25 cellular contexts compared by ENCODE assay signal in the genomic region with DNA sequence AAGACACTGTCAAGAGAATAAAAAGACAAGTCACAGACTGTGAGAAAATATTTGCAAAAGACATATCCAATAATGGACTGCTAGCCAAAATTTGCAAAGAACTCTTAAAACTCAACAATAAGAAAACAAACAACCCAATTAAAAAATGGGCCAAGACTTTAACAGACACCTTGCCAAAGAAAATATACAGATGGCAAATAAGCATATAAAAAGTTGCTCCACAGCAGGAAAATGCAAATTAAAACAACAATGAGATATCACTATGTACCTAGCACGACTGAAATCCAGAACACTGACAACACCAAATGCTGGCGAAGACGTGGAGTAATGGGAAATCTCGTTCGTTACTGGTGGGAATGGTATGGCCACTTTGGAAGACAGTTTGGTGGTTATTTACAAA.
"Had no signal": no experiment of that assay in that cellular context is flagged by ENCODE, and none has a peak within 500 bp of the region (broad histone marks: within the 10 kb centered on the region; RNA-seq: fewer than 3 reads in every experiment).

No MANE protein-coding gene starts in this region.

- H3K27ac ChIP-seq: neutrophil, pancreas, psoas muscle, right lobe of liver, sigmoid colon, stomach, thoracic aorta, thyroid gland, tibial nerve, upper lobe of left lung, vagina had no signal

- ATAC-seq: naive thymus-derived CD8-positive, alpha-beta T cell; natural killer cell treated with Interleukin-12 subunit alpha and Interleukin-12 subunit beta and Interleukin-15 and Interleukin-18, amount 100 ng/mL, for 72 hours; pancreas; psoas muscle; right cardiac atrium; right lobe of liver; stimulated activated effector memory CD8-positive, alpha-beta T cell treated with anti-CD3 and anti-CD28 coated beads, Interleukin-12 subunit alpha, Interleukin-12 subunit beta, amount 100 ng/mL, for 72 hours; stimulated activated naive B cell treated with anti-CD40 and anti-IgM and Interleukin-4, amounts not matched to agents 10 μg/mL and 1 μg/mL and 100 μg/mL, for 72 hours had no signal

- H3K36me3 ChIP-seq: neutrophil, pancreas, right lobe of liver, sigmoid colon, stomach, thoracic aorta, thyroid gland, tibial nerve, upper lobe of left lung, vagina had no signal

- H3K4me1 ChIP-seq: pancreas, psoas muscle, right lobe of liver, sigmoid colon, stomach, thyroid gland, tibial nerve, upper lobe of left lung, vagina had no signal

- DNase-seq: naive thymus-derived CD8-positive, alpha-beta T cell; nephron progenitor cell; nucleus accumbens; pancreas; psoas muscle; right cardiac atrium; right lobe of liver; sigmoid colon; small intestine; stimulated activated CD4-positive, alpha-beta T cell treated with anti-CD3 and anti-CD28 coated beads, Interleukin-15, amount 100 ng/mL, for 24 hours; stimulated activated CD4-positive, alpha-beta T cell treated with anti-CD3 and anti-CD28 coated beads, Interleukin-2, amount 100 ng/mL, for 24 hours; stimulated activated CD4-positive, alpha-beta T cell treated with anti-CD3 and anti-CD28 coated beads, Interleukin-2, amount 100 ng/mL, for 48 hours; stimulated activated CD4-positive, alpha-beta T cell treated with anti-CD3 and anti-CD28 coated beads, Interleukin-4, amount 100 ng/mL, for 24 hours; stimulated activated naive B cell treated with anti-CD40 and anti-IgM and Interleukin-4, amounts not matched to agents 10 μg/mL and 1 μg/mL and 100 μg/mL, for 72 hours; stimulated activated naive CD4-positive, alpha-beta T cell treated with Interleukin-2 at 50 U/mL for 16 hours; stomach; thyroid gland; trophoblast cell; upper lobe of left lung had no signal

- H3K4me3 ChIP-seq: pancreas, psoas muscle, right lobe of liver, sigmoid colon, stomach, thoracic aorta, thyroid gland, tibial nerve, upper lobe of left lung, vagina had no signal

- H3K9me3 ChIP-seq: neutrophil, pancreas, psoas muscle, right lobe of liver, sigmoid colon, stomach, thoracic aorta, thyroid gland, tibial nerve, upper lobe of left lung, vagina had no signal

- H3K27me3 ChIP-seq: neutrophil, pancreas, right lobe of liver, sigmoid colon, stomach, thyroid gland, tibial nerve, upper lobe of left lung, vagina had no signal
